Comparison of ENCODE assay signal across 8 cellular contexts in genomic region chrX:48972214-48973164, GRCh38. TPM values are rescaled to one million over a fixed set of nuclear protein-coding genes. Genes with fewer than 3 reads are reported as not detected.
DNase-seq lines count a peak whose midpoint lies in the region; ATAC-seq lines count a peak whose summit lies in the region.

No MANE protein-coding gene starts in this region.

- H3K4me1 Mint-ChIP-seq in activated CD4-positive, alpha-beta memory T cell treated with anti-CD3 and anti-CD28 coated beads, Interleukin-2, amount 10 ng/mL, durations not matched to agents 7 days and 5 days, result peaks cover 20% of the 10 kb centered on the region
- H3K4me1 Mint-ChIP-seq in naive thymus-derived CD4-positive, alpha-beta T cell, result peaks cover 6 to 17% (median 12%) of the 10 kb centered on the region in 7 donors

- peaks cover 31% of the 10 kb centered on the region for H3K36me3 Mint-ChIP-seq in activated CD4-positive, alpha-beta memory T cell treated with anti-CD3 and anti-CD28 coated beads, Interleukin-2, amount 10 ng/mL, durations not matched to agents 7 days and 5 days (ENCODE audit: low read depth)
- H3K36me3 Mint-ChIP-seq in naive thymus-derived CD4-positive, alpha-beta T cell, result peaks cover 5 to 16% (median 9%) of the 10 kb centered on the region in 5 donors

- H3K4me1 ChIP-seq in naive thymus-derived CD4-positive, alpha-beta T cell (ENCODE audit: control insufficient read depth in 2 of 2, insufficient read depth in 2 of 2, low read length in 2 of 2), result peaks cover 0 to 8% of the 10 kb centered on the region in 2 donors

- H3K9me3 Mint-ChIP-seq in activated CD4-positive, alpha-beta memory T cell treated with anti-CD3 and anti-CD28 coated beads, Interleukin-2, amount 10 ng/mL, durations not matched to agents 7 days and 5 days, result no peaks in the 10 kb centered on the region
- peaks cover 0 to 5% (median 0%) of the 10 kb centered on the region in 11 donors for H3K9me3 Mint-ChIP-seq in naive thymus-derived CD4-positive, alpha-beta T cell

- peak; percentile 31 for DNase-seq in NCI-H2171 treated with DMSO at 0.1 percent for 48 hours (lab: John Stamatoyannopoulos, UW)
- DNase-seq in NCI-H2171 (lab: John Stamatoyannopoulos, UW), result no peak
- peak; percentile 25 for DNase-seq in NCI-H1092 treated with DMSO at 0.1 percent for 48 hours (lab: John Stamatoyannopoulos, UW)
- peak; percentile 30 for DNase-seq in activated CD4-positive, alpha-beta memory T cell treated with anti-CD3 and anti-CD28 coated beads, Interleukin-2, amount 10 ng/mL, durations not matched to agents 7 days and 5 days
- DNase-seq in fibroblast of gingiva (ENCODE audit: low read depth), result peak; percentile 37
- DNase-seq in naive thymus-derived CD4-positive, alpha-beta T cell, result peak in 4 of 9 donors; percentile 17 to 28 (median 22)

- peak; percentile 74 for ATAC-seq in naive thymus-derived CD4-positive, alpha-beta T cell
- ATAC-seq in HG03095 (IDR thresholded peaks at IDR 0.05; ENCODE audit: unreplicated experiment) (no peak), HG03097 (IDR thresholded peaks at IDR 0.05; ENCODE audit: low FRiP score, unreplicated experiment) (no peak)

- no peaks in the 10 kb centered on the region for H3K9me3 ChIP-seq in naive thymus-derived CD4-positive, alpha-beta T cell (ENCODE audit: control insufficient read depth in 2 of 3, low read length in 3 of 3)

- CTCF ChIA-PET in activated CD4-positive, alpha-beta memory T cell treated with anti-CD3 and anti-CD28 coated beads, Interleukin-2, amount 10 ng/mL, durations not matched to agents 7 days and 5 days (lab: Charles Lee), result interaction anchor here (0.6 to 1.1 kb wide), 2 partner anchors 30 to 41 kb away, joined by 3 read pairs; no protein-coding TSS in a partner anchor
- CTCF ChIA-PET in naive thymus-derived CD4-positive, alpha-beta T cell (lab: Charles Lee), result interaction anchor here (1.0 to 1.4 kb wide), 2 partner anchors 13 to 148 kb away, joined by 3 read pairs; no protein-coding TSS in a partner anchor

- no peak overlapping the region for H3K4me3 Mint-ChIP-seq in activated CD4-positive, alpha-beta memory T cell treated with anti-CD3 and anti-CD28 coated beads, Interleukin-2, amount 10 ng/mL, durations not matched to agents 7 days and 5 days
- peak overlapping the region in 9 of 10 donors; percentile 12 to 72 (median 57) for H3K4me3 Mint-ChIP-seq in naive thymus-derived CD4-positive, alpha-beta T cell

- peaks cover 0 to 26% (median 0%) of the 10 kb centered on the region in 3 experiments for H3K36me3 ChIP-seq in naive thymus-derived CD4-positive, alpha-beta T cell (ENCODE audit: control insufficient read depth in 2 of 3, insufficient read depth in 3 of 3, low read length in 3 of 3)

- H3K4me3 ChIP-seq in naive thymus-derived CD4-positive, alpha-beta T cell (ENCODE audit: low read length), result peak overlapping the region; percentile 30

- H3K27ac ChIP-seq in naive thymus-derived CD4-positive, alpha-beta T cell (ENCODE audit: low read depth, low read length), result no peak overlapping the region

- H3K27ac Mint-ChIP-seq in activated CD4-positive, alpha-beta memory T cell treated with anti-CD3 and anti-CD28 coated beads, Interleukin-2, amount 10 ng/mL, durations not matched to agents 7 days and 5 days, result no peak overlapping the region
- H3K27ac Mint-ChIP-seq in naive thymus-derived CD4-positive, alpha-beta T cell, result no peak overlapping the region

- H3K27me3 Mint-ChIP-seq in activated CD4-positive, alpha-beta memory T cell treated with anti-CD3 and anti-CD28 coated beads, Interleukin-2, amount 10 ng/mL, durations not matched to agents 7 days and 5 days, result no peaks in the 10 kb centered on the region
- H3K27me3 Mint-ChIP-seq in naive thymus-derived CD4-positive, alpha-beta T cell, result no peaks in the 10 kb centered on the region

- intact Hi-C loops in naive thymus-derived CD4-positive, alpha-beta T cell (cut with micrococcal nuclease), result loop anchor here (1.0 to 10.0 kb wide), 4 partner anchors 71 to 147 kb away; partner anchors contain the start of gene TFE3 (in 1 of the 2)

- POLR2A ChIA-PET in activated CD4-positive, alpha-beta memory T cell treated with anti-CD3 and anti-CD28 coated beads, Interleukin-2, amount 10 ng/mL, durations not matched to agents 7 days and 5 days (lab: Charles Lee), result interaction anchor here (0.6 to 1.4 kb wide), 5 partner anchors 14 to 30 kb away, joined by 3 to 5 read pairs (median 4); no protein-coding TSS in a partner anchor
- POLR2A ChIA-PET in naive thymus-derived CD4-positive, alpha-beta T cell (lab: Charles Lee), result interaction anchor here (0.7 to 1.6 kb wide), 7 partner anchors 11 to 138 kb away, joined by 3 to 14 read pairs (median 4); partner anchors contain the start of genes GRIPAP1 and OTUD5

- H3K27me3 ChIP-seq in naive thymus-derived CD4-positive, alpha-beta T cell (ENCODE audit: control insufficient read depth in 2 of 2, insufficient read depth in 2 of 2, low read length in 2 of 2), result no peaks in the 10 kb centered on the region

RNA-seq across cellular contexts. Expression of gene KCND1, which starts 0.8 kb away (rescaled TPM):
- total RNA-seq in activated CD4-positive, alpha-beta memory T cell treated with anti-CD3 and anti-CD28 coated beads, Interleukin-2, amount 10 ng/mL, durations not matched to agents 7 days and 5 days, result 1 to 10 TPM; 4.9 TPM
- total RNA-seq in naive thymus-derived CD4-positive, alpha-beta T cell, result 1 to 10 TPM; 1.4 to 5.8 (median 2.3) TPM
- polyA plus RNA-seq in naive thymus-derived CD4-positive, alpha-beta T cell, result under 1 TPM in 1 of 2 donors, not detected in 1; 0.07 TPM

RNA-seq across cellular contexts. Expression of gene OTUD5, which starts 15.1 kb away (rescaled TPM):
- total RNA-seq in activated CD4-positive, alpha-beta memory T cell treated with anti-CD3 and anti-CD28 coated beads, Interleukin-2, amount 10 ng/mL, durations not matched to agents 7 days and 5 days, result 10 to 100 TPM; 63.2 to 63.7 TPM
- total RNA-seq in naive thymus-derived CD4-positive, alpha-beta T cell, result 10 to 100 TPM; 62.5 to 95.5 (median 90.4) TPM
- 10 to 100 TPM; 17.2 to 33.8 TPM for polyA plus RNA-seq in naive thymus-derived CD4-positive, alpha-beta T cell

RNA-seq across cellular contexts. Expression of gene GRIPAP1, which starts 29.6 kb away (rescaled TPM):
- total RNA-seq in activated CD4-positive, alpha-beta memory T cell treated with anti-CD3 and anti-CD28 coated beads, Interleukin-2, amount 10 ng/mL, durations not matched to agents 7 days and 5 days, result 100 to 1,000 TPM; 104 to 116 TPM
- 100 to 1,000 TPM; 103 to 108 (median 105) TPM for total RNA-seq in naive thymus-derived CD4-positive, alpha-beta T cell
- 10 to 100 TPM; 13.6 to 24.9 TPM for polyA plus RNA-seq in naive thymus-derived CD4-positive, alpha-beta T cell

RNA-seq across cellular contexts. Expression of gene PIM2, which starts 53.7 kb away (rescaled TPM):
- 100 to 1,000 TPM; 354 to 359 TPM for total RNA-seq in activated CD4-positive, alpha-beta memory T cell treated with anti-CD3 and anti-CD28 coated beads, Interleukin-2, amount 10 ng/mL, durations not matched to agents 7 days and 5 days
- total RNA-seq in naive thymus-derived CD4-positive, alpha-beta T cell, result 100 to 1,000 TPM; 144 to 321 (median 276) TPM
- polyA plus RNA-seq in naive thymus-derived CD4-positive, alpha-beta T cell, result 100 to 1,000 TPM; 401 to 463 TPM
